ENCODE assay signal across 8 cellular contexts in the genomic region with DNA sequence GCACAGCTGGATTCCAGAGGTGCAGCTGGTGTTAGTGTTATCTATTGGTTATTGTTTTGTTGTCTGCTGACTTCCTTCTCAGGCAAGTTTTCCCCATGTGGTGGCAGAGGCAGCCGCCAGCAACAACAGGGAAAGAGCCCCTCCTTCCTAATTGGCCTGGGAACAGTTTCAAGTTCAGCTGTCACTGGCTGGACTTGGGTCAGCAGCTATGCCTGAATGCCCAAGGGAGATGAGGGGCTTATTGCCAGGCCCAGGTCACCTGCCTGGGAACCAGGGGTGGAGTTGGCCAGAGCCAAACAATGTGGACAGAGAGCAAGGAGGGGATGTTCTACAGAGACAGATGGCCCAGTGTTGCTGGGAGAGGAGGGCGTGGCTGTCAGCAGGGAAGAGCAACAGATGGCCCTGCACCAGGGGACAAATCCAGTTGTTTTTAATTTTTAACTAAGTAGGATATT. TPM values are rescaled to one million over a fixed set of nuclear protein-coding genes. Genes with fewer than 3 reads are reported as not detected.
DNase-seq lines count a peak whose midpoint lies in the region; ATAC-seq and TF ChIP-seq lines count a peak whose summit lies in the region.

No MANE protein-coding gene starts in this region.

- no peak overlapping the region for H3K4me3 Mint-ChIP-seq in CD8-positive, alpha-beta T cell
- peak overlapping the region; percentile 14 for H3K4me3 Mint-ChIP-seq in dendritic cell treated with granulocyte-macrophage colony-stimulating factor and Interleukin-4, amounts not matched to agents 40 ng/mL and 50 ng/mL, for 4 days

- DNase-seq in CD8-positive, alpha-beta T cell, result no peak
- peak; percentile 39 for DNase-seq in NCI-H345 treated with DMSO at 0.1 percent for 48 hours (lab: John Stamatoyannopoulos, UW; ENCODE audit: unreplicated experiment)
- peak; percentile 63 for DNase-seq in middle frontal gyrus (ENCODE audit: extremely low spot score, low spot score)
- no peak for DNase-seq in effector CD8-positive, alpha-beta T cell (lab: John Stamatoyannopoulos, UW)
- DNase-seq in MM.1S, result no peak
- no peak for DNase-seq in NOMO-1 treated with DMSO at 0.1 percent for 48 hours (lab: John Stamatoyannopoulos, UW; ENCODE audit: unreplicated experiment)

- no peak for ATAC-seq in CD8-positive, alpha-beta T cell
- no peak for ATAC-seq in HG02798 (IDR thresholded peaks at IDR 0.05; ENCODE audit: poor library complexity, unreplicated experiment)

- H3K36me3 ChIP-seq in CD8-positive, alpha-beta T cell (ENCODE audit: insufficient read depth, low read length), result no peaks in the 10 kb centered on the region
- H3K36me3 ChIP-seq in MM.1S (replicated peaks; ENCODE audit: insufficient read depth, low read length), result no peaks in the 10 kb centered on the region

- no peaks in the 10 kb centered on the region for H3K27me3 Mint-ChIP-seq in CD8-positive, alpha-beta T cell (ENCODE audit: low read depth)
- no peaks in the 10 kb centered on the region for H3K27me3 Mint-ChIP-seq in dendritic cell treated with granulocyte-macrophage colony-stimulating factor and Interleukin-4, amounts not matched to agents 40 ng/mL and 50 ng/mL, for 4 days

- H3K4me1 Mint-ChIP-seq in CD8-positive, alpha-beta T cell (ENCODE audit: low read depth), result peaks cover 32% of the 10 kb centered on the region
- peaks cover 42% of the 10 kb centered on the region for H3K4me1 Mint-ChIP-seq in dendritic cell treated with granulocyte-macrophage colony-stimulating factor and Interleukin-4, amounts not matched to agents 40 ng/mL and 50 ng/mL, for 4 days (ENCODE audit: low read depth)

- intact Hi-C loops in CD8-positive, alpha-beta T cell (cut with DNase I, micrococcal nuclease), result no loop called here
- intact Hi-C loops in dendritic cell treated with granulocyte-macrophage colony-stimulating factor and Interleukin-4, amounts not matched to agents 40 ng/mL and 50 ng/mL, for 4 days (cut with micrococcal nuclease), result no loop called here

- POLR2A ChIA-PET in CD8-positive, alpha-beta T cell (lab: Charles Lee), result interaction anchor here (0.5 kb wide), 1 partner anchor 799 kb away, joined by 3 read pairs; no protein-coding TSS in a partner anchor

- H3K27ac ChIP-seq in CD8-positive, alpha-beta T cell (ENCODE audit: low read depth, low read length), result no peak overlapping the region
- H3K27ac ChIP-seq in MM.1S (ENCODE audit: low read length), result no peak overlapping the region

- H3K4me3 ChIP-seq in CD8-positive, alpha-beta T cell (ENCODE audit: low read depth, low read length), result no peak overlapping the region
- H3K4me3 ChIP-seq in MM.1S (ENCODE audit: low read length), result no peak overlapping the region

- H3K4me2 ChIP-seq in MM.1S (ENCODE audit: low read depth, low read length), result no peak overlapping the region

- no peak overlapping the region for H2AFZ ChIP-seq in MM.1S (ENCODE audit: low read length)

- H3K9me2 ChIP-seq in MM.1S (replicated peaks; ENCODE audit: insufficient read depth, low read length), result no peaks in the 10 kb centered on the region

- no peaks in the 10 kb centered on the region for H4K20me1 ChIP-seq in MM.1S (ENCODE audit: insufficient read depth, low read length)

- no peak for TF ChIP-seq CTCF in CD8-positive, alpha-beta T cell (IDR thresholded peaks at IDR 0.05)
- no peak for TF ChIP-seq CTCF in MM.1S (IDR thresholded peaks at IDR 0.05; ENCODE audit: low read length)

- H3F3A ChIP-seq in MM.1S (ENCODE audit: insufficient read depth, low read length), result no peaks in the 10 kb centered on the region

- H3K9ac ChIP-seq in MM.1S (ENCODE audit: low read length), result no peak overlapping the region

- H3K27me3 ChIP-seq in CD8-positive, alpha-beta T cell (ENCODE audit: insufficient read depth, low read length), result no peaks in the 10 kb centered on the region
- no peaks in the 10 kb centered on the region for H3K27me3 ChIP-seq in MM.1S (replicated peaks; ENCODE audit: insufficient read depth, low read length)

- no peaks in the 10 kb centered on the region for H3K9me3 ChIP-seq in CD8-positive, alpha-beta T cell (ENCODE audit: low read length)
- no peaks in the 10 kb centered on the region for H3K9me3 ChIP-seq in MM.1S (replicated peaks; ENCODE audit: insufficient read depth, low read length)

- H3K4me1 ChIP-seq in CD8-positive, alpha-beta T cell (ENCODE audit: insufficient read depth, low read length), result peaks cover 24% of the 10 kb centered on the region
- H3K4me1 ChIP-seq in MM.1S (ENCODE audit: low read length), result no peaks in the 10 kb centered on the region

- no peaks in the 10 kb centered on the region for H3K79me2 ChIP-seq in MM.1S (ENCODE audit: low read length)

- H3K9me3 Mint-ChIP-seq in CD8-positive, alpha-beta T cell, result no peaks in the 10 kb centered on the region
- H3K9me3 Mint-ChIP-seq in dendritic cell treated with granulocyte-macrophage colony-stimulating factor and Interleukin-4, amounts not matched to agents 40 ng/mL and 50 ng/mL, for 4 days, result no peaks in the 10 kb centered on the region

- H3K36me3 Mint-ChIP-seq in CD8-positive, alpha-beta T cell, result peaks cover 14% of the 10 kb centered on the region
- H3K36me3 Mint-ChIP-seq in dendritic cell treated with granulocyte-macrophage colony-stimulating factor and Interleukin-4, amounts not matched to agents 40 ng/mL and 50 ng/mL, for 4 days (ENCODE audit: low read depth), result peaks cover 77% of the 10 kb centered on the region

- H3K27ac Mint-ChIP-seq in CD8-positive, alpha-beta T cell, result peak overlapping the region; percentile 80
- H3K27ac Mint-ChIP-seq in dendritic cell treated with granulocyte-macrophage colony-stimulating factor and Interleukin-4, amounts not matched to agents 40 ng/mL and 50 ng/mL, for 4 days, result peak overlapping the region; percentile 75

- CTCF ChIA-PET in CD8-positive, alpha-beta T cell (lab: Charles Lee), result interaction anchor here (0.6 to 1.4 kb wide), 3 partner anchors 12 to 21 kb away, joined by 3 to 4 read pairs (median 4); no protein-coding TSS in a partner anchor

RNA-seq across cellular contexts. Expression of gene TPCN1, which starts 38.3 kb away (rescaled TPM):
- total RNA-seq in CD8-positive, alpha-beta T cell, result 10 to 100 TPM; 32.8 to 37.0 TPM

Comparison
In these comparisons a context has a peak if more than half of its experiments do, and no peak if none do; other contexts are left out.
1. DNase-seq: peak in NCI-H345 treated with DMSO at 0.1 percent for 48 hours (single experiment) and middle frontal gyrus (single experiment); none in CD8-positive, alpha-beta T cell (0 of 7), effector CD8-positive, alpha-beta T cell (single experiment), MM.1S (single experiment) and NOMO-1 treated with DMSO at 0.1 percent for 48 hours (single experiment).